Comparison of ENCODE assay signal across 28 cellular contexts in the genomic region with DNA sequence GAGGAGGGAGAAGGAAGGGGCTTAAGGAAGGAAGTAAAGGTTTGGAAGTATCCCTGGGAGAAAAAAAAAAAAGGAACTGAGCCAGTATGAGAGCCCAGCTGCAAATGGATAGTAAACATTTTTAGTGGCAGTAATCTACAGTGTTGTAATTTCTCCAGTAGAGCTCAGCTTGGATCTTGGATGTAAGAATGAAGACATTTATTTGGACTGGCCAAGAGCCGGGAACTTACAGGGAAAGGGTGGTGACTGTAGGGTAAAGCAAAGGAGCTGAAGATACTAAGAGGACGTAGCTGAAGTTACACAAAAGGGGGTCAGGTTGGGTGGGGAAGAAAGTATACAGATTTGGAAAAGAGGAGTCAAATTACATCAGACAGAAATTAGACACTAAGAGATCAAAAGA.
"Had no signal": no experiment of that assay in that cellular context is flagged by ENCODE, and none has a peak within 500 bp of the region (broad histone marks: within the 10 kb centered on the region; RNA-seq: fewer than 3 reads in every experiment).

No MANE protein-coding gene starts in this region.

- H3K27ac Mint-ChIP-seq: activated B cell treated with CpG ODN at 0.5 μM for 24 hours; activated CD4-positive, alpha-beta T cell treated with anti-CD3 and anti-CD28 coated beads for 36 hours; activated T-cell treated with anti-CD3 and anti-CD28 coated beads, Interleukin-2, amount 50 U/mL, for 24 hours; activated T-helper 2 cell treated with anti-CD3 and anti-CD28 coated beads, Interferon-gamma antibody, Interleukin-2, Interleukin-4, amounts not matched to agents 10 μg/mL and 5 μg/mL and 100 μg/mL, durations not matched to agents 14 hours and 24 hours and 36 hours; memory B cell; nephron had no signal

- FAIRE-seq: endometrium had no signal

- H3K9me3 ChIP-seq: gastrocnemius medialis, neutrophil, prostate gland, tibial nerve had no signal

- H3K4me3 Mint-ChIP-seq: activated B cell treated with CpG ODN at 0.5 μM for 24 hours; activated CD4-positive, alpha-beta T cell treated with anti-CD3 and anti-CD28 coated beads for 36 hours; activated T-cell treated with anti-CD3 and anti-CD28 coated beads, Interleukin-2, amount 50 U/mL, for 24 hours; memory B cell; nephron had no signal

- H3K27me3 ChIP-seq: gastrocnemius medialis, heart left ventricle, neutrophil, ovary, spleen, tibial nerve had no signal

- H3K4me1 Mint-ChIP-seq: activated B cell treated with CpG ODN at 0.5 μM for 24 hours, memory B cell had no signal

- H3K27me3 Mint-ChIP-seq: activated B cell treated with CpG ODN at 0.5 μM for 24 hours; activated CD4-positive, alpha-beta T cell treated with anti-CD3 and anti-CD28 coated beads for 36 hours; activated T-cell treated with anti-CD3 and anti-CD28 coated beads, Interleukin-2, amount 50 U/mL, for 24 hours; memory B cell had no signal

- H3K27ac ChIP-seq: coronary artery, gastrocnemius medialis, heart left ventricle, neutrophil, ovary, prostate gland, spleen, tibial nerve had no signal

- H3K4me3 ChIP-seq: coronary artery, gastrocnemius medialis, heart left ventricle, ovary, prostate gland, spleen, tibial nerve had no signal

- ATAC-seq: activated CD4-positive, alpha-beta T cell treated with anti-CD3 and anti-CD28 coated beads for 36 hours; gastrocnemius medialis; heart left ventricle; left cardiac atrium had no signal

- H3K36me3 ChIP-seq: ovary had no signal

- H3K4me1 ChIP-seq: prostate gland had no signal

- DNase-seq: activated B cell treated with CpG ODN at 0.5 μM for 24 hours; activated CD4-positive, alpha-beta T cell treated with anti-CD3 and anti-CD28 coated beads for 36 hours; activated CD4-positive, alpha-beta T cell treated with anti-CD3 and anti-CD28 coated beads, Interleukin-2, amount 50 U/mL, for 4 hours; activated CD8-positive, alpha-beta memory T cell treated with anti-CD3 and anti-CD28 coated beads for 24 hours; activated CD8-positive, alpha-beta memory T cell treated with anti-CD3 and anti-CD28 coated beads, Interleukin-2, amount 50 U/mL, for 4 hours; activated naive CD4-positive, alpha-beta T cell treated with Interleukin-2 at 50 U/mL for 16 hours; activated T-cell treated with anti-CD3 and anti-CD28 coated beads, Interleukin-2, amount 50 U/mL, for 24 hours; anterior cingulate cortex; central memory CD4-positive, alpha-beta T cell; erythroblast; gastrocnemius medialis; heart left ventricle; islet precursor cell; left cardiac atrium; ovary; spleen; stimulated activated CD4-positive, alpha-beta T cell treated with anti-CD3 and anti-CD28 coated beads, Interleukin-4, amount 100 ng/mL, for 24 hours; stimulated activated naive CD4-positive, alpha-beta T cell treated with Interleukin-2 at 50 U/mL for 16 hours; substantia nigra; T-helper 9 cell had no signal
